22 cellular contexts compared by ENCODE assay signal in genomic region chr1:219350621-219351020, GRCh38.
"Had no signal": no experiment of that assay in that cellular context is flagged by ENCODE, and none has a peak within 500 bp of the region (broad histone marks: within the 10 kb centered on the region; RNA-seq: fewer than 3 reads in every experiment).

No MANE protein-coding gene starts in this region.

- H3K27ac ChIP-seq: coronary artery, foreskin keratinocyte, heart left ventricle, neutrophil, psoas muscle, sigmoid colon, stomach, thyroid gland, upper lobe of left lung had no signal

- H3K27me3 ChIP-seq: heart left ventricle, neutrophil, sigmoid colon, stomach, thyroid gland, upper lobe of left lung had no signal

- ATAC-seq: foreskin keratinocyte; heart left ventricle; naive thymus-derived CD4-positive, alpha-beta T cell; psoas muscle had no signal

- FAIRE-seq: endothelial cell of umbilical vein, islet of Langerhans, small intestine had no signal

- DNase-seq: caudate nucleus; effector CD4-positive, alpha-beta T cell; endodermal cell; erythroblast; foreskin keratinocyte; heart left ventricle; hypothalamus; kidney glomerular epithelial cell; mammary epithelial cell; naive thymus-derived CD4-positive, alpha-beta T cell; psoas muscle; sigmoid colon; small intestine; stimulated activated CD4-positive, alpha-beta T cell treated with anti-CD3 and anti-CD28 coated beads, Interleukin-12 subunit alpha, Interleukin-12 subunit beta, amount 100 ng/mL, for 4 hours; stimulated activated naive CD4-positive, alpha-beta T cell; stomach; thyroid gland; upper lobe of left lung had no signal

- H3K4me3 ChIP-seq: coronary artery, heart left ventricle, psoas muscle, sigmoid colon, stomach, thyroid gland, upper lobe of left lung had no signal

- H3K36me3 ChIP-seq: heart left ventricle, neutrophil, sigmoid colon, stomach, thyroid gland, upper lobe of left lung had no signal

- H3K9me3 ChIP-seq: neutrophil, psoas muscle, thyroid gland had no signal
